ENCODE assay signal across 8 cellular contexts in the genomic region with DNA sequence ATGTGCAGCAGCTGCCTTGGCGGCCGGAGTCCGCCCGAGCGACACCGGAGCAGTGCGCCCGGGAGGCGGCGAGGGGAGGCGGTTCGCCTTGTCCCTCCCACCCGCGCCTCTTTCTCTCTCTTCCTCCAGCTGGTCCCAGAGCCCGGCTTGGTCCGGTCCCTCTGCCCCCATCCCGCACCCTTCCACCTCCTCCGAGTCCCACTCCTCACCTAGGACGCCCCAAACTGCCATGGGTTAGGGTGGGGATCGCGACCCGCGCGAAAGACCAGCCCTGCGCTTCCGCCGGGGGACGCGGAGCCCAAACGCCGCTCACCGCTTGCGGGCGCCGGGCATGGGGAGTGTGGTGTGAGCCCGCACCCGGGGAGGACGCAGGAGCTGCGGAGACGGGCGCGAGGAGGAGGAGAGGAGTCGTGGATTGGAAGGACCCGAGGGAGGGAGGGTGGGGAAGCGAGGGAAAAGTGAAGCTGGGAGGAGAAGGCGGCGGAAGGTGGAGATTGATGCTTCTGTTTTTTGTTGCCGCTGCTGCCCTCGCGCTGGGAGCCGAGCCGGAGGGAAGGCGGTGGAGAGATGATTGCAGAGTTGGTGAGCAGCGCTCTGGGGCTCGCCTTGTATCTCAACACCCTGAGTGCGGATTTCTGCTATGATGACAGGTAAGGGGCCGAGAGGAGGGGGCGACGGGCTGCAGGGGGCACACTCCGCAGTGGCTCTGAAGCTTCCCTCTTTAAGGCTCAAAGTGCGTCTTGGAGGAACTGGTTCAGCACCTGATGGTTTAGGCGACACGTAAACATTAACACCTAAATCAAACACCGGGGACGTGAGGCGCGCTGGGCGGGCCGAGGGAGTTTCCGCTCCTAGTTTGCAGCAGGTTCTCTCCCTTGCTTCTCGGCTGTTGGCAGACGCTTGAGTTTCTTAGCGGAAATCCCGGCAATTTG. TPM values are rescaled to one million over a fixed set of nuclear protein-coding genes. Genes with fewer than 3 reads are reported as not detected.
DNase-seq lines count a peak whose midpoint lies in the region; ATAC-seq, FAIRE-seq and TF ChIP-seq lines count a peak whose summit lies in the region.

No MANE protein-coding gene starts in this region.

- no peaks in the 10 kb centered on the region for H3K36me3 ChIP-seq in pancreas
- no peaks in the 10 kb centered on the region for H3K36me3 ChIP-seq in tibial nerve

- 0 to 1% methylated on average over 61 to 74 of the region's 74 CpGs for WGBS in pancreas, 2 donors
- WGBS in tibial nerve, 2 donors: 1% methylated on average over 71 to 74 of the region's 74 CpGs

- H3K27me3 ChIP-seq in pancreas: no peaks in the 10 kb centered on the region
- H3K27me3 ChIP-seq in tibial nerve: no peaks in the 10 kb centered on the region

- intact Hi-C loops in pancreas (cut with DNase I): no loop called here

- peaks cover 16% of the 10 kb centered on the region for H3K9me3 Mint-ChIP-seq in glutamatergic neuron (ENCODE audit: unreplicated experiment)

- H3K27me3 Mint-ChIP-seq in glutamatergic neuron (ENCODE audit: unreplicated experiment): peaks cover 3% of the 10 kb centered on the region

- H3K4me1 ChIP-seq in pancreas (peaks cover 2 to 26% (median 11%) of the 10 kb centered on the region in 3 donors), tibial nerve (peaks cover 0 to 28% (median 0%) of the 10 kb centered on the region in 4 donors)

- peak overlapping the region; percentile 60 to 81 (median 78) for H3K4me3 ChIP-seq in pancreas
- peak overlapping the region; percentile 80 to 94 (median 90) for H3K4me3 ChIP-seq in tibial nerve

- no peaks in the 10 kb centered on the region for H3K36me3 Mint-ChIP-seq in glutamatergic neuron (ENCODE audit: unreplicated experiment)

- peak in 1 of 2 donors; percentile 4 for TF ChIP-seq EP300 in tibial nerve (IDR thresholded peaks at IDR 0.05)

- TF ChIP-seq CTCF in glutamatergic neuron (IDR thresholded peaks at IDR 0.05; ENCODE audit: partially characterized antibody, unreplicated experiment) (no peak), pancreas (IDR thresholded peaks at IDR 0.05) (no peak), tibial nerve (IDR thresholded peaks at IDR 0.05) (no peak)

- peak; percentile 32 for ATAC-seq in GM21381 (IDR thresholded peaks at IDR 0.05; ENCODE audit: unreplicated experiment)
- peak; percentile 54 to 70 (median 61) for ATAC-seq in pancreas

- H3K27ac Mint-ChIP-seq in glutamatergic neuron (ENCODE audit: unreplicated experiment): peak overlapping the region; percentile 86

- DNase-seq in COR-L47 (lab: John Stamatoyannopoulos, UW) (peak; percentile 59), HT1080 (ENCODE audit: low read depth) (peak; percentile 25), RPMI8226 (peak; percentile 77), glutamatergic neuron (peak; percentile 67), pancreas (peak; percentile 63 to 79 (median 71)), tibial nerve (ENCODE audit: low spot score in 2 of 2) (no peak)
- DNase-seq in activated gamma-delta T cell treated with anti-CD3 and anti-CD28 coated beads, Interleukin-2, amount 50 U/mL, for 16 hours (ENCODE audit: low read depth): peak; percentile 24

- peak overlapping the region; percentile 89 to 98 (median 92) for H3K27ac ChIP-seq in pancreas
- peak overlapping the region; percentile 81 to 98 (median 94) for H3K27ac ChIP-seq in tibial nerve

- TF ChIP-seq POLR2A in tibial nerve (IDR thresholded peaks at IDR 0.05): no peak

- peaks cover 26% of the 10 kb centered on the region for H3K4me1 Mint-ChIP-seq in glutamatergic neuron (ENCODE audit: low read depth, unreplicated experiment)

- H3K9me3 ChIP-seq in pancreas: no peaks in the 10 kb centered on the region
- H3K9me3 ChIP-seq in tibial nerve: no peaks in the 10 kb centered on the region

- peak overlapping the region; percentile 97 for H3K4me3 Mint-ChIP-seq in glutamatergic neuron (ENCODE audit: unreplicated experiment)

- FAIRE-seq in pancreas (lab: Jason Lieb, UNC): no peak

RNA-seq across cellular contexts. Expression of gene TMTC2, which starts 0.6 kb away (rescaled TPM):
- total RNA-seq in HT1080 (2014; rRNA removed; shearing (Covaris generic)): 1.6 and 1.7 TPM in 2 replicates
- polyA plus RNA-seq in HT1080 (2015; cell fraction: cytosol; rRNA removed): 2.1 and 2.2 TPM in 2 replicates
- 4.7 and 5.0 TPM in 2 replicates for polyA plus RNA-seq in HT1080 (2015; cell fraction: nucleus; rRNA removed)
- total RNA-seq in glutamatergic neuron (ENCODE audit: unreplicated experiment) (99.3 TPM), pancreas (10 to 100 TPM in 2 of 6 donors, 1 to 10 TPM in 4; 5.3 to 14.4 (median 6.5) TPM), tibial nerve (10 to 100 TPM; 19.5 to 35.8 (median 22.9) TPM)
- polyA plus RNA-seq in pancreas: 1 to 10 TPM; 5.7 to 5.8 TPM

Comparison
In these comparisons a context has a peak if more than half of its experiments do, and no peak if none do; other contexts are left out.
1. DNase-seq: peak in COR-L47 (single experiment), HT1080 (single experiment), RPMI8226 (single experiment), activated gamma-delta T cell treated with anti-CD3 and anti-CD28 coated beads, Interleukin-2, amount 50 U/mL, for 16 hours (single experiment), glutamatergic neuron (single experiment) and pancreas (6 of 6); none in tibial nerve (0 of 2).